In the genomic region with DNA sequence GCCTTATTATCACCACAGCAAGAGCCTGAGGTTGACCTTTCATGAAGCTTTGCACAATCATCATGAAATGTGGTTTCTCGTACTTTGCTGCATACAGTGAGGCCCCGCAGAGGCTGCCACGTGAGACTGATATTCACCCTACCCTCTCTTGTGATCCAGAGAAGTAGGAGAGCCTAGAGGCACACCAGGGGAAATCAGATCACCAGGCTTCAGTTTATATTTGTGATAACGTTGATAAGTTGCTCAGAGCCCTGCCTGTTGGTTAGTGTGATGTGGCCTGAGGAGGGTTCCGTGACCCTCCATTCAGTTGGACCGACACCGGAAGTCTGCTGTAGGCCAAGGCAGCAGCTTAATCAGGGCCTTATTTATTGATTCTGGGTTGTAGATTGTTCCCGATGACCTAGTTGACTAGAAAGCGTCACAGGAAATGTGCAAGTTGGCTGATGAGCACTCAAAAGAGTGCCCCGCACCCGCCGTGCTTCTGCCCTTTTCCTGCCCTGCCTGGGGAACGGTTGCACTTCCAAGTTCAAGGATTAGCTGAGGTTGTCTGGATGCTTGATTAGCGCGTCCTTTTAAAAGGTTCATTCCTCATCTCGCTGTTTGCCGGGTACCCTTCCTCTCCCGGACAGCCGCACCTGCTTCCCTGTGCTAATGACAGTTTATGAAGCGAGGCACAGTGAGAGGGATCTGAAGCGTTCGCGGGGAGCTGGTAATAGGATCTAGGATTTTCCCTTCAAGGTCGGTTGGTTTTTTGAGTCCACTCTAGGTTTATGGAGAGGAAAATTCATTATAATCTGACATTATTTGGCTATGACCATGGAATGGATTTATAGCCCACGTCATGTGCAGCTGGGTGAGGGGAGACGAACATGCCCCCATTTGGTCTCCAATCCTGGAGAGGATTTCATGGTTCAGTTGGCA, we compare ENCODE assay signal across 1 cellular context.
A peak's percentile ranks its signal among the peaks of the same experiment; 100 is the strongest.
TF ChIP-seq lines count a peak whose summit lies in the region.

No MANE protein-coding gene starts in this region.

TF ChIP-seq in K562, 482 proteins besides CTCF, POLR2A, EP300 and RAD21 (continued from another document and continues in another):
- TF ChIP-seq, protein P1, sequence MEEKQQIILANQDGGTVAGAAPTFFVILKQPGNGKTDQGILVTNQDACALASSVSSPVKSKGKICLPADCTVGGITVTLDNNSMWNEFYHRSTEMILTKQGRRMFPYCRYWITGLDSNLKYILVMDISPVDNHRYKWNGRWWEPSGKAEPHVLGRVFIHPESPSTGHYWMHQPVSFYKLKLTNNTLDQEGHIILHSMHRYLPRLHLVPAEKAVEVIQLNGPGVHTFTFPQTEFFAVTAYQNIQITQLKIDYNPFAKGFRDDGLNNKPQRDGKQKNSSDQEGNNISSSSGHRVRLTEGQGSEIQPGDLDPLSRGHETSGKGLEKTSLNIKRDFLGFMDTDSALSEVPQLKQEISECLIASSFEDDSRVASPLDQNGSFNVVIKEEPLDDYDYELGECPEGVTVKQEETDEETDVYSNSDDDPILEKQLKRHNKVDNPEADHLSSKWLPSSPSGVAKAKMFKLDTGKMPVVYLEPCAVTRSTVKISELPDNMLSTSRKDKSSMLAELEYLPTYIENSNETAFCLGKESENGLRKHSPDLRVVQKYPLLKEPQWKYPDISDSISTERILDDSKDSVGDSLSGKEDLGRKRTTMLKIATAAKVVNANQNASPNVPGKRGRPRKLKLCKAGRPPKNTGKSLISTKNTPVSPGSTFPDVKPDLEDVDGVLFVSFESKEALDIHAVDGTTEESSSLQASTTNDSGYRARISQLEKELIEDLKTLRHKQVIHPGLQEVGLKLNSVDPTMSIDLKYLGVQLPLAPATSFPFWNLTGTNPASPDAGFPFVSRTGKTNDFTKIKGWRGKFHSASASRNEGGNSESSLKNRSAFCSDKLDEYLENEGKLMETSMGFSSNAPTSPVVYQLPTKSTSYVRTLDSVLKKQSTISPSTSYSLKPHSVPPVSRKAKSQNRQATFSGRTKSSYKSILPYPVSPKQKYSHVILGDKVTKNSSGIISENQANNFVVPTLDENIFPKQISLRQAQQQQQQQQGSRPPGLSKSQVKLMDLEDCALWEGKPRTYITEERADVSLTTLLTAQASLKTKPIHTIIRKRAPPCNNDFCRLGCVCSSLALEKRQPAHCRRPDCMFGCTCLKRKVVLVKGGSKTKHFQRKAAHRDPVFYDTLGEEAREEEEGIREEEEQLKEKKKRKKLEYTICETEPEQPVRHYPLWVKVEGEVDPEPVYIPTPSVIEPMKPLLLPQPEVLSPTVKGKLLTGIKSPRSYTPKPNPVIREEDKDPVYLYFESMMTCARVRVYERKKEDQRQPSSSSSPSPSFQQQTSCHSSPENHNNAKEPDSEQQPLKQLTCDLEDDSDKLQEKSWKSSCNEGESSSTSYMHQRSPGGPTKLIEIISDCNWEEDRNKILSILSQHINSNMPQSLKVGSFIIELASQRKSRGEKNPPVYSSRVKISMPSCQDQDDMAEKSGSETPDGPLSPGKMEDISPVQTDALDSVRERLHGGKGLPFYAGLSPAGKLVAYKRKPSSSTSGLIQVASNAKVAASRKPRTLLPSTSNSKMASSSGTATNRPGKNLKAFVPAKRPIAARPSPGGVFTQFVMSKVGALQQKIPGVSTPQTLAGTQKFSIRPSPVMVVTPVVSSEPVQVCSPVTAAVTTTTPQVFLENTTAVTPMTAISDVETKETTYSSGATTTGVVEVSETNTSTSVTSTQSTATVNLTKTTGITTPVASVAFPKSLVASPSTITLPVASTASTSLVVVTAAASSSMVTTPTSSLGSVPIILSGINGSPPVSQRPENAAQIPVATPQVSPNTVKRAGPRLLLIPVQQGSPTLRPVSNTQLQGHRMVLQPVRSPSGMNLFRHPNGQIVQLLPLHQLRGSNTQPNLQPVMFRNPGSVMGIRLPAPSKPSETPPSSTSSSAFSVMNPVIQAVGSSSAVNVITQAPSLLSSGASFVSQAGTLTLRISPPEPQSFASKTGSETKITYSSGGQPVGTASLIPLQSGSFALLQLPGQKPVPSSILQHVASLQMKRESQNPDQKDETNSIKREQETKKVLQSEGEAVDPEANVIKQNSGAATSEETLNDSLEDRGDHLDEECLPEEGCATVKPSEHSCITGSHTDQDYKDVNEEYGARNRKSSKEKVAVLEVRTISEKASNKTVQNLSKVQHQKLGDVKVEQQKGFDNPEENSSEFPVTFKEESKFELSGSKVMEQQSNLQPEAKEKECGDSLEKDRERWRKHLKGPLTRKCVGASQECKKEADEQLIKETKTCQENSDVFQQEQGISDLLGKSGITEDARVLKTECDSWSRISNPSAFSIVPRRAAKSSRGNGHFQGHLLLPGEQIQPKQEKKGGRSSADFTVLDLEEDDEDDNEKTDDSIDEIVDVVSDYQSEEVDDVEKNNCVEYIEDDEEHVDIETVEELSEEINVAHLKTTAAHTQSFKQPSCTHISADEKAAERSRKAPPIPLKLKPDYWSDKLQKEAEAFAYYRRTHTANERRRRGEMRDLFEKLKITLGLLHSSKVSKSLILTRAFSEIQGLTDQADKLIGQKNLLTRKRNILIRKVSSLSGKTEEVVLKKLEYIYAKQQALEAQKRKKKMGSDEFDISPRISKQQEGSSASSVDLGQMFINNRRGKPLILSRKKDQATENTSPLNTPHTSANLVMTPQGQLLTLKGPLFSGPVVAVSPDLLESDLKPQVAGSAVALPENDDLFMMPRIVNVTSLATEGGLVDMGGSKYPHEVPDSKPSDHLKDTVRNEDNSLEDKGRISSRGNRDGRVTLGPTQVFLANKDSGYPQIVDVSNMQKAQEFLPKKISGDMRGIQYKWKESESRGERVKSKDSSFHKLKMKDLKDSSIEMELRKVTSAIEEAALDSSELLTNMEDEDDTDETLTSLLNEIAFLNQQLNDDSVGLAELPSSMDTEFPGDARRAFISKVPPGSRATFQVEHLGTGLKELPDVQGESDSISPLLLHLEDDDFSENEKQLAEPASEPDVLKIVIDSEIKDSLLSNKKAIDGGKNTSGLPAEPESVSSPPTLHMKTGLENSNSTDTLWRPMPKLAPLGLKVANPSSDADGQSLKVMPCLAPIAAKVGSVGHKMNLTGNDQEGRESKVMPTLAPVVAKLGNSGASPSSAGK (IDR thresholded peaks at IDR 0.05) = peak; percentile 59; the same call in 1 of the 2 replicates
- TF ChIP-seq CEBPB (tag; IDR thresholded peaks at IDR 0.05) = peak; percentile 22; the same call in 1 of the 2 replicates
- 0 out of 2 replicates have a peak, but pooled peaks have one; percentile 13 for TF ChIP-seq DIDO1 (tag; IDR thresholded peaks at IDR 0.05; ENCODE audit: low read depth)
- peak; percentile 83; the same call in 1 of the 2 replicates for TF ChIP-seq ZNF197 (CRISPR knock-in tag; IDR thresholded peaks at IDR 0.05; ENCODE audit: low read depth)
- TF ChIP-seq NR2C1 (IDR thresholded peaks at IDR 0.05) = no peak
- peak; percentile 58; the same call in 1 of the 2 replicates for TF ChIP-seq NR2C1 (tag; IDR thresholded peaks at IDR 0.05)
- no peak for TF ChIP-seq GTF2E2 (tag; IDR thresholded peaks at IDR 0.05)
- TF ChIP-seq, protein P2, sequence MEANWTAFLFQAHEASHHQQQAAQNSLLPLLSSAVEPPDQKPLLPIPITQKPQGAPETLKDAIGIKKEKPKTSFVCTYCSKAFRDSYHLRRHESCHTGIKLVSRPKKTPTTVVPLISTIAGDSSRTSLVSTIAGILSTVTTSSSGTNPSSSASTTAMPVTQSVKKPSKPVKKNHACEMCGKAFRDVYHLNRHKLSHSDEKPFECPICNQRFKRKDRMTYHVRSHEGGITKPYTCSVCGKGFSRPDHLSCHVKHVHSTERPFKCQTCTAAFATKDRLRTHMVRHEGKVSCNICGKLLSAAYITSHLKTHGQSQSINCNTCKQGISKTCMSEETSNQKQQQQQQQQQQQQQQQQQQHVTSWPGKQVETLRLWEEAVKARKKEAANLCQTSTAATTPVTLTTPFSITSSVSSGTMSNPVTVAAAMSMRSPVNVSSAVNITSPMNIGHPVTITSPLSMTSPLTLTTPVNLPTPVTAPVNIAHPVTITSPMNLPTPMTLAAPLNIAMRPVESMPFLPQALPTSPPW (CRISPR knock-in tag; IDR thresholded peaks at IDR 0.05) = peak; percentile 36; the same call in 1 of the 2 replicates
- no peak for TF ChIP-seq RBM25 (IDR thresholded peaks at IDR 0.05; ENCODE audit: low read depth, low read length, severe bottlenecking)
- TF ChIP-seq ZNF76 (CRISPR knock-in tag; IDR thresholded peaks at IDR 0.05; ENCODE audit: borderline replicate concordance) = 0 out of 2 replicates have a peak, but pooled peaks have one; percentile 25
- peak; percentile 38; the same call in 1 of the 2 replicates for TF ChIP-seq ESRRA (IDR thresholded peaks at IDR 0.05; ENCODE audit: borderline replicate concordance, low read depth)
- peak; percentile 86 for TF ChIP-seq L3MBTL2 (IDR thresholded peaks at IDR 0.05)
- TF ChIP-seq RNF2 (IDR thresholded peaks at IDR 0.05) = peak; percentile 32; the same call in 1 of the 2 replicates
- no peak for TF ChIP-seq BRD4 (IDR thresholded peaks at IDR 0.05)
- peak; percentile 47; the same call in 1 of the 2 replicates for TF ChIP-seq C11orf30 (IDR thresholded peaks at IDR 0.05; ENCODE audit: low read depth)
- no peak for TF ChIP-seq POLR2G (IDR thresholded peaks at IDR 0.05; ENCODE audit: low read depth, low read length)
- peak; percentile 17; the same call in 1 of the 2 replicates for TF ChIP-seq TEAD4 (IDR thresholded peaks at IDR 0.05; ENCODE audit: low read length)
- TF ChIP-seq TEAD4 (CRISPR knock-in tag; IDR thresholded peaks at IDR 0.05; ENCODE audit: borderline replicate concordance) = no peak
- TF ChIP-seq CXXC5 (CRISPR knock-in tag; IDR thresholded peaks at IDR 0.05) = peak; percentile 21; the same call in 1 of the 2 replicates
- no peak for TF ChIP-seq TCF7 (IDR thresholded peaks at IDR 0.05; ENCODE audit: borderline replicate concordance)
- TF ChIP-seq, protein P3, sequence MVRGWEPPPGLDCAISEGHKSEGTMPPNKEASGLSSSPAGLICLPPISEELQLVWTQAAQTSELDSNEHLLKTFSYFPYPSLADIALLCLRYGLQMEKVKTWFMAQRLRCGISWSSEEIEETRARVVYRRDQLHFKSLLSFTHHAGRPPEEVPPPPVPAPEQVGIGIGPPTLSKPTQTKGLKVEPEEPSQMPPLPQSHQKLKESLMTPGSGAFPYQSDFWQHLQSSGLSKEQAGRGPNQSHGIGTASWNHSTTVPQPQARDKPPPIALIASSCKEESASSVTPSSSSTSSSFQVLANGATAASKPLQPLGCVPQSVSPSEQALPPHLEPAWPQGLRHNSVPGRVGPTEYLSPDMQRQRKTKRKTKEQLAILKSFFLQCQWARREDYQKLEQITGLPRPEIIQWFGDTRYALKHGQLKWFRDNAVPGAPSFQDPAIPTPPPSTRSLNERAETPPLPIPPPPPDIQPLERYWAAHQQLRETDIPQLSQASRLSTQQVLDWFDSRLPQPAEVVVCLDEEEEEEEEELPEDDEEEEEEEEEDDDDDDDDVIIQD (CRISPR knock-in tag; IDR thresholded peaks at IDR 0.05) = no peak
- peak; percentile 49 for TF ChIP-seq SMAD4 (CRISPR knock-in tag; conservative IDR thresholded peaks at IDR 0.05)
- peak; percentile 65 for TF ChIP-seq ETV1 (tag; conservative IDR thresholded peaks at IDR 0.05; ENCODE audit: low read depth)
- peak; percentile 95 for TF ChIP-seq ZNF175 (CRISPR knock-in tag; IDR thresholded peaks at IDR 0.05; ENCODE audit: low read depth)
- peak; percentile 71 for TF ChIP-seq MYC (IDR thresholded peaks at IDR 0.05; ENCODE audit: low read depth, low read length)
- no peak for TF ChIP-seq MYC (CRISPR knock-in tag; IDR thresholded peaks at IDR 0.05; ENCODE audit: borderline replicate concordance, low read depth)
- TF ChIP-seq ASH1L (IDR thresholded peaks at IDR 0.05; ENCODE audit: borderline replicate concordance, low read depth, partially characterized antibody) = no peak
- peak; percentile 90 for TF ChIP-seq ZNF584 (CRISPR knock-in tag; IDR thresholded peaks at IDR 0.05; ENCODE audit: low read depth)
- TF ChIP-seq SMARCE1 (IDR thresholded peaks at IDR 0.05) = no peak
- 0 out of 4 replicates have a peak, but pooled peaks of 1 of the 2 experiments have one; percentile 43 for TF ChIP-seq RCOR1 (IDR thresholded peaks at IDR 0.05; ENCODE audit: borderline replicate concordance in 1 of 2, low read depth in 2 of 2, low read length in 2 of 2)
- TF ChIP-seq ZC3H8 (IDR thresholded peaks at IDR 0.05) = no peak
- no peak for TF ChIP-seq CEBPG (CRISPR knock-in tag; IDR thresholded peaks at IDR 0.05)
- TF ChIP-seq CEBPG (tag; conservative IDR thresholded peaks at IDR 0.05 in 1 of 2, IDR thresholded peaks at IDR 0.05 in 1 of 2) = peak; percentile 23 to 61; a peak in 1 of 4 replicates
- TF ChIP-seq, protein P4, sequence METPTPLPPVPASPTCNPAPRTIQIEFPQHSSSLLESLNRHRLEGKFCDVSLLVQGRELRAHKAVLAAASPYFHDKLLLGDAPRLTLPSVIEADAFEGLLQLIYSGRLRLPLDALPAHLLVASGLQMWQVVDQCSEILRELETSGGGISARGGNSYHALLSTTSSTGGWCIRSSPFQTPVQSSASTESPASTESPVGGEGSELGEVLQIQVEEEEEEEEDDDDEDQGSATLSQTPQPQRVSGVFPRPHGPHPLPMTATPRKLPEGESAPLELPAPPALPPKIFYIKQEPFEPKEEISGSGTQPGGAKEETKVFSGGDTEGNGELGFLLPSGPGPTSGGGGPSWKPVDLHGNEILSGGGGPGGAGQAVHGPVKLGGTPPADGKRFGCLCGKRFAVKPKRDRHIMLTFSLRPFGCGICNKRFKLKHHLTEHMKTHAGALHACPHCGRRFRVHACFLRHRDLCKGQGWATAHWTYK (CRISPR knock-in tag; IDR thresholded peaks at IDR 0.05) = peak; percentile 25; the same call in 1 of the 2 replicates
- no peak for TF ChIP-seq NELFE (IDR thresholded peaks at IDR 0.05; ENCODE audit: insufficient read depth, insufficient read length)
- no peak for TF ChIP-seq ELF2 (CRISPR knock-in tag; IDR thresholded peaks at IDR 0.05)
- peak; percentile 80; the same call in 1 of the 2 replicates for TF ChIP-seq ZKSCAN8 (CRISPR knock-in tag; IDR thresholded peaks at IDR 0.05)
- peak; percentile 24; the same call in 1 of the 2 replicates for TF ChIP-seq MAFF (IDR thresholded peaks at IDR 0.05; ENCODE audit: low read length)
- no peak for TF ChIP-seq NR2C2 (CRISPR knock-in tag; IDR thresholded peaks at IDR 0.05)
- TF ChIP-seq NR2C2 (tag; IDR thresholded peaks at IDR 0.05) = peak; percentile 75; the same call in 1 of the 2 replicates
- 0 out of 2 replicates have a peak, but pooled peaks have one; percentile 10 for TF ChIP-seq SMAD3 (CRISPR knock-in tag; conservative IDR thresholded peaks at IDR 0.05)
- TF ChIP-seq BHLHE40 (IDR thresholded peaks at IDR 0.05; ENCODE audit: low read length) = peak; percentile 80
- peak; percentile 60; the same call in 1 of the 2 replicates for TF ChIP-seq BACH1 (tag; IDR thresholded peaks at IDR 0.05)
